Comparison of ENCODE assay signal across 9 cellular contexts in the genomic region with DNA sequence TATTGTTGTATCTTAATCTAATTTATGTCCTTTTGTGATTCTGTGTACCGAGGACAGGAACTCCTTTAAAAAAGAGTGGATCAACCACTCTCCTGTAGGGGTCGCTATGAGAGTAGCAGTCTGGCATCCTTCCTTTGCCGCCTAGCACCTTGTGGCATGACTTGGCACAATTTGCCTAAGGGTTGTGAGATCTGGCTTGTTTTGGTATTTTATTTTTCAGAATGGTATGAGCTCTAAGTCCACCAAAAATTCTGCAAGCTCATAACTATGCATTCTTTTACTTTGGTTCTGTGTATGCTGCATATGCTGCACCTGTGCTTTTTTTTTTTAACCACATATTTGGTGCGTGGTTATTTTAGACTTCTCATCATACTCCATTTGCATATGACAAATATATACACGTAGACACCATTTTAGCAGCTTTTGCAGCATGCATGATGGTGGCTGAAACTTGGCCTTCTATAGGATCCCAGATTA.
DNase-seq lines count a peak whose midpoint lies in the region; ATAC-seq and TF ChIP-seq lines count a peak whose summit lies in the region.
"Had no signal": no experiment of that assay in that cellular context is flagged by ENCODE, and none has a peak within 500 bp of the region (broad histone marks: within the 10 kb centered on the region; RNA-seq: fewer than 3 reads in every experiment).

No MANE protein-coding gene starts in this region.

- H3K9ac ChIP-seq in endocrine pancreas (ENCODE audit: control insufficient read depth, insufficient read depth, low read length): no peak overlapping the region

- ATAC-seq in GM19023 (IDR thresholded peaks at IDR 0.05; ENCODE audit: unreplicated experiment) (peak; percentile 65), HG03025 (IDR thresholded peaks at IDR 0.05; ENCODE audit: low FRiP score, unreplicated experiment) (peak; percentile 76)

- intact Hi-C loops in CD14-positive monocyte (cut with micrococcal nuclease) (no loop called here), posterior cingulate gyrus (cut with DNase I) (loop anchor here (5.0 kb wide), 1 partner anchor 323 kb away; no protein-coding TSS in a partner anchor)

- no peaks in the 10 kb centered on the region for H3K36me3 ChIP-seq in endocrine pancreas (ENCODE audit: control insufficient read depth, insufficient read depth, low read length)

- H3K4me3 Mint-ChIP-seq in CD14-positive monocyte: no peak overlapping the region
- H3K4me3 Mint-ChIP-seq: T-helper 1 cell treated with Interleukin-12 subunit alpha and Interleukin-12 subunit beta and Interleukin-4 antibody, amounts not matched to agents 30 μg/mL and 1 μg/mL, for 36 hours had no signal

- H3K27me3 ChIP-seq in endocrine pancreas (ENCODE audit: control insufficient read depth, insufficient read depth, low read length): no peaks in the 10 kb centered on the region

- peak overlapping the region; percentile 76 for H3K4me3 ChIP-seq in endocrine pancreas (ENCODE audit: control insufficient read depth, insufficient read depth, low read length)

- peaks cover 11% of the 10 kb centered on the region for H3K4me1 Mint-ChIP-seq in CD14-positive monocyte

- DNase-seq in CD14-positive monocyte (ENCODE audit: low spot score) (no peak), NCI-H524 treated with DMSO at 0.1 percent for 48 hours (lab: John Stamatoyannopoulos, UW) (peak; percentile 12), posterior cingulate gyrus (peak in 8 of 10 donors; percentile 17 to 83 (median 30)), SHP77 treated with DMSO at 0.1 percent for 48 hours (lab: John Stamatoyannopoulos, UW) (no peak), HuH-7.5 (ENCODE audit: low spot score) (no peak)

- H3K27ac Mint-ChIP-seq in CD14-positive monocyte: no peak overlapping the region
- H3K27ac Mint-ChIP-seq: T-helper 1 cell treated with Interleukin-12 subunit alpha and Interleukin-12 subunit beta and Interleukin-4 antibody, amounts not matched to agents 30 μg/mL and 1 μg/mL, for 36 hours had no signal

- peak; percentile 51 for TF ChIP-seq CTCF in CD14-positive monocyte (IDR thresholded peaks at IDR 0.05)

- peaks cover 0 to 2% of the 10 kb centered on the region in 2 donors for H3K36me3 Mint-ChIP-seq in CD14-positive monocyte

- H3K27me3 Mint-ChIP-seq in CD14-positive monocyte (ENCODE audit: low read depth in 3 of 3): no peaks in the 10 kb centered on the region

- peaks cover 0 to 1% (median 0%) of the 10 kb centered on the region in 7 donors for H3K9me3 Mint-ChIP-seq in CD14-positive monocyte
- H3K9me3 Mint-ChIP-seq: T-helper 1 cell treated with Interleukin-12 subunit alpha and Interleukin-12 subunit beta and Interleukin-4 antibody, amounts not matched to agents 30 μg/mL and 1 μg/mL, for 36 hours had no signal

- H3K4me1 ChIP-seq in endocrine pancreas (ENCODE audit: control insufficient read depth, insufficient read depth, low read length): peaks cover 26% of the 10 kb centered on the region

- H3K9me3 ChIP-seq in endocrine pancreas (ENCODE audit: control insufficient read depth, low read length): no peaks in the 10 kb centered on the region

Comparison
In these comparisons a context has a peak if more than half of its experiments do, and no peak if none do; other contexts are left out.
1. DNase-seq: peak in NCI-H524 treated with DMSO at 0.1 percent for 48 hours (single experiment) and posterior cingulate gyrus (8 of 10); none in CD14-positive monocyte (single experiment), SHP77 treated with DMSO at 0.1 percent for 48 hours (single experiment) and HuH-7.5 (single experiment).